In genomic region chrX:133538148-133538547, GRCh38 we compare ENCODE assay signal across 24 cellular contexts.
DNase-seq lines count a peak whose midpoint lies in the region; ATAC-seq, FAIRE-seq and TF ChIP-seq lines count a peak whose summit lies in the region.
"Had no signal": no experiment of that assay in that cellular context is flagged by ENCODE, and none has a peak within 500 bp of the region (broad histone marks: within the 10 kb centered on the region; RNA-seq: fewer than 3 reads in every experiment).

No MANE protein-coding gene starts in this region.

- H3K36me3 ChIP-seq in KMS-11 (ENCODE audit: insufficient read depth) = no peaks in the 10 kb centered on the region
- H3K36me3 ChIP-seq in SJCRH30 = no peaks in the 10 kb centered on the region
- H3K36me3 ChIP-seq: BE2C, MG63 had no signal

- H3K27ac ChIP-seq in KMS-11 = no peak overlapping the region; the same call in 1 of the 2 replicates
- no peak overlapping the region for H3K27ac ChIP-seq in SJCRH30
- H3K27ac ChIP-seq: A549 had no signal

- H2AFZ ChIP-seq in KMS-11 (ENCODE audit: low read depth) = peak overlapping the region; percentile 28; the same call in 1 of the 2 replicates

- no peak overlapping the region; the same call in 1 of the 2 replicates for H3K4me2 ChIP-seq in KMS-11
- H3K4me2 ChIP-seq: A549 had no signal

- H3K4me1 ChIP-seq in KMS-11 (ENCODE audit: low read depth, poor library complexity, severe bottlenecking) = peaks cover 43% of the 10 kb centered on the region
- no peaks in the 10 kb centered on the region; the same call in 1 of the 2 replicates for H3K4me1 ChIP-seq in SJCRH30
- H3K4me1 ChIP-seq: A549, BE2C had no signal

- DNase-seq in DMS 273 (lab: John Stamatoyannopoulos, UW; ENCODE audit: unreplicated experiment) (peak; percentile 76), SJCRH30 (peak; percentile 20 to 40), lower leg skin (ENCODE audit: low spot score in 2 of 2) (no peak), frontal cortex (ENCODE audit: low spot score in 2 of 2) (no peak)
- DNase-seq in NK-92 treated with Interleukin-12 subunit alpha and Interleukin-12 subunit beta, amount 100 ng/mL, for 24 hours (lab: John Stamatoyannopoulos, UW) = no peak
- DNase-seq: BE2C, COR-L47, Kasumi-1, MG63, NCI-H1092, NCI-H1436, NCI-H187 treated with DMSO at 0.1 percent for 48 hours, NCI-H2107, NCI-H2227 treated with DMSO at 0.1 percent for 48 hours, NCI-H526 treated with DMSO at 0.1 percent for 48 hours, PC-3, Right ventricle myocardium superior had no signal

- H3K79me2 ChIP-seq in KMS-11 (ENCODE audit: insufficient read depth, low read depth) = no peaks in the 10 kb centered on the region

- no peak for ATAC-seq in GM18909 (IDR thresholded peaks at IDR 0.05; ENCODE audit: poor library complexity, unreplicated experiment)
- ATAC-seq: A549, PC-3 had no signal

- H3K9ac ChIP-seq in KMS-11 = no peak overlapping the region

- H3K4me3 ChIP-seq in KMS-11 (IDR thresholded peaks at IDR 0.05; ENCODE audit: insufficient read depth, low read depth, low read length) (no peak overlapping the region), SJCRH30 (no peak overlapping the region), lower leg skin (ENCODE audit: low read depth, poor library complexity, severe bottlenecking) (no peak overlapping the region)
- H3K4me3 ChIP-seq: A549, MG63 had no signal

- intact Hi-C loops in lower leg skin (cut with DNase I; ENCODE audit: low total_unique reads) = no loop called here

- peaks cover 26% of the 10 kb centered on the region for H3K36me3 Mint-ChIP-seq in nephron (ENCODE audit: low read depth)

- H3K4me1 Mint-ChIP-seq in nephron = peaks cover 62% of the 10 kb centered on the region

- no peaks in the 10 kb centered on the region for H3K9me3 Mint-ChIP-seq in nephron

- no peak for TF ChIP-seq POLR2A in lower leg skin (IDR thresholded peaks at IDR 0.05)

- no peaks in the 10 kb centered on the region for H3K9me3 ChIP-seq in SJCRH30 (replicated peaks)
- H3K9me3 ChIP-seq: A549, BE2C, MG63 had no signal

- 79 to 83% methylated on average over 4 of the region's 4 CpGs for WGBS in lower leg skin, 2 donors

- TF ChIP-seq CTCF in KMS-11 (conservative IDR thresholded peaks at IDR 0.05; ENCODE audit: low read depth, low read length) (no peak), nephron (IDR thresholded peaks at IDR 0.05; ENCODE audit: unreplicated experiment in 3 of 3) (no peak), lower leg skin (IDR thresholded peaks at IDR 0.05) (no peak)

- H3K27me3 ChIP-seq in KMS-11 (ENCODE audit: insufficient read depth, low read depth) (no peaks in the 10 kb centered on the region), SJCRH30 (no peaks in the 10 kb centered on the region)
- H3K27me3 ChIP-seq: BE2C, MG63 had no signal

- no peaks in the 10 kb centered on the region for H4K20me1 ChIP-seq in KMS-11 (ENCODE audit: insufficient read depth)

- H3K27ac Mint-ChIP-seq in nephron = peak overlapping the region; percentile 45 to 69 (median 46)

- H3K4me3 Mint-ChIP-seq in nephron = no peak overlapping the region

- FAIRE-seq in frontal cortex (lab: Jason Lieb, UNC) = no peak
- FAIRE-seq: A549, GM12892, GM19239, H54 had no signal

- no peaks in the 10 kb centered on the region for H3K27me3 Mint-ChIP-seq in nephron (ENCODE audit: low read depth)

Comparison
In these comparisons a context has a peak if more than half of its experiments do, and no peak if none do; other contexts are left out.
1. DNase-seq: peak in DMS 273 (single experiment) and SJCRH30 (2 of 2); none in lower leg skin (0 of 2), NK-92 treated with Interleukin-12 subunit alpha and Interleukin-12 subunit beta, amount 100 ng/mL, for 24 hours (single experiment) and frontal cortex (0 of 2).